Comparison of ENCODE assay signal across 22 cellular contexts in the genomic region with DNA sequence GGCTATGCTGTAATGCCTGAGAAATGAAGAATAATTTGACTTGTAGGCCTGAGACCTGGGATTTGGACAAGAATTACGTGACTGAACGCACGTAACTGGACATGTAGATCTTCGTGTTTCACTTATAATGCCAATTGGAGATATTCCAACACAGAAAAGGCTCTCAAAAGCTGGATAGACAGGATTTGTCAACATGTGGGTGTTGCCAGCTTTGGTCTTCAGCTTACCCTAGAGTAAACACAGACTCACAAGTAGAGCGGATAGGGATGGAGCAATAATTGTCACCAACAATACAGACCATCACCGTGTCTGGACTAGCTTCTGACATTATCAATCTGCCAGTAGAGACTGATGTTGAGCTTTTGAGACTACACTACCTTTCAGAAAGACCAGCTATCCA.
A peak's percentile ranks its signal among the peaks of the same experiment; 100 is the strongest.
DNase-seq lines count a peak whose midpoint lies in the region; ATAC-seq and TF ChIP-seq lines count a peak whose summit lies in the region.
"Had no signal": no experiment of that assay in that cellular context is flagged by ENCODE, and none has a peak within 500 bp of the region (broad histone marks: within the 10 kb centered on the region; RNA-seq: fewer than 3 reads in every experiment).

No MANE protein-coding gene starts in this region.

- peaks cover 6% of the 10 kb centered on the region for H3K9me3 Mint-ChIP-seq in activated T-helper 1 cell treated with anti-CD3 and anti-CD28 coated beads, Interleukin-12 subunit alpha, Interleukin-12 subunit beta, Interleukin-2, Interleukin-4 antibody, amounts not matched to agents 30 ng/mL and 10 ng/mL and 1 ng/mL, durations not matched to agents 14 hours and 24 hours and 36 hours

- H3K9me3 ChIP-seq in aorta (ENCODE audit: control insufficient read depth, low read length), result no peaks in the 10 kb centered on the region
- H3K9me3 ChIP-seq: A549, Peyer's patch had no signal

- 92% methylated on average over 6 of the region's 6 CpGs for WGBS in aorta, 2 donors

- H3K4me3 Mint-ChIP-seq in activated T-helper 1 cell treated with anti-CD3 and anti-CD28 coated beads, Interleukin-12 subunit alpha, Interleukin-12 subunit beta, Interleukin-2, Interleukin-4 antibody, amounts not matched to agents 30 ng/mL and 10 ng/mL and 1 ng/mL, durations not matched to agents 14 hours and 24 hours and 36 hours, result no peak overlapping the region
- H3K4me3 Mint-ChIP-seq: B cell, CD14-positive monocyte had no signal

- intact Hi-C loops in activated T-helper 1 cell treated with anti-CD3 and anti-CD28 coated beads, Interleukin-12 subunit alpha, Interleukin-12 subunit beta, Interleukin-2, Interleukin-4 antibody, amounts not matched to agents 30 ng/mL and 10 ng/mL and 1 ng/mL, durations not matched to agents 14 hours and 24 hours and 36 hours (cut with micrococcal nuclease), result no loop called here
- intact Hi-C loops in aorta (cut with DNase I), result no loop called here

- H3K27me3 ChIP-seq in aorta (ENCODE audit: control insufficient read depth in 1 of 2, insufficient read depth in 2 of 2, low read length in 1 of 2), result no peaks in the 10 kb centered on the region
- H3K27me3 ChIP-seq: Peyer's patch, SJSA1 had no signal

- H3K27ac Mint-ChIP-seq in activated T-helper 1 cell treated with anti-CD3 and anti-CD28 coated beads, Interleukin-12 subunit alpha, Interleukin-12 subunit beta, Interleukin-2, Interleukin-4 antibody, amounts not matched to agents 30 ng/mL and 10 ng/mL and 1 ng/mL, durations not matched to agents 14 hours and 24 hours and 36 hours, result no peak overlapping the region
- H3K27ac Mint-ChIP-seq: B cell, CD14-positive monocyte had no signal

- H3K4me1 ChIP-seq in aorta (ENCODE audit: control insufficient read depth in 1 of 2, insufficient read depth in 2 of 2, low read length in 2 of 2), result no peaks in the 10 kb centered on the region
- H3K4me1 ChIP-seq: A549, Peyer's patch, SJSA1 had no signal

- no peaks in the 10 kb centered on the region for H3K27me3 Mint-ChIP-seq in activated T-helper 1 cell treated with anti-CD3 and anti-CD28 coated beads, Interleukin-12 subunit alpha, Interleukin-12 subunit beta, Interleukin-2, Interleukin-4 antibody, amounts not matched to agents 30 ng/mL and 10 ng/mL and 1 ng/mL, durations not matched to agents 14 hours and 24 hours and 36 hours (ENCODE audit: insufficient read depth)
- H3K27me3 Mint-ChIP-seq: B cell had no signal

- TF ChIP-seq CTCF in LNCaP clone FGC (IDR thresholded peaks at IDR 0.05; ENCODE audit: control insufficient read depth, extremely low read depth, insufficient read depth) (no peak), epithelial cell of esophagus (IDR thresholded peaks at IDR 0.05; ENCODE audit: insufficient read depth, low read depth, low read length, missing control alignments) (no peak)

- no peaks in the 10 kb centered on the region for H3K36me3 Mint-ChIP-seq in activated T-helper 1 cell treated with anti-CD3 and anti-CD28 coated beads, Interleukin-12 subunit alpha, Interleukin-12 subunit beta, Interleukin-2, Interleukin-4 antibody, amounts not matched to agents 30 ng/mL and 10 ng/mL and 1 ng/mL, durations not matched to agents 14 hours and 24 hours and 36 hours (ENCODE audit: low read depth)
- H3K36me3 Mint-ChIP-seq: CD14-positive monocyte had no signal

- H3K27ac ChIP-seq in aorta (ENCODE audit: low read depth in 1 of 2, low read length in 2 of 2), result no peak overlapping the region
- H3K27ac ChIP-seq: A549, HL-60, Peyer's patch, SJSA1 had no signal

- no peaks in the 10 kb centered on the region for H3K36me3 ChIP-seq in aorta (ENCODE audit: control insufficient read depth in 1 of 2, insufficient read depth in 2 of 2, low read length in 1 of 2)
- H3K36me3 ChIP-seq: Peyer's patch, SJSA1 had no signal

- H3K4me3 ChIP-seq in LNCaP clone FGC (ENCODE audit: low read depth, low read length) (no peak overlapping the region), epithelial cell of esophagus (ENCODE audit: low read length) (no peak overlapping the region), aorta (ENCODE audit: low read length in 2 of 2) (no peak overlapping the region)
- H3K4me3 ChIP-seq: A549, Peyer's patch, SJSA1 had no signal

- no peaks in the 10 kb centered on the region for H3K4me1 Mint-ChIP-seq in activated T-helper 1 cell treated with anti-CD3 and anti-CD28 coated beads, Interleukin-12 subunit alpha, Interleukin-12 subunit beta, Interleukin-2, Interleukin-4 antibody, amounts not matched to agents 30 ng/mL and 10 ng/mL and 1 ng/mL, durations not matched to agents 14 hours and 24 hours and 36 hours (ENCODE audit: low read depth)
- H3K4me1 Mint-ChIP-seq: B cell, CD14-positive monocyte had no signal

- peak; percentile 5 for DNase-seq in COR-L47 (lab: John Stamatoyannopoulos, UW)
- DNase-seq in LNCaP clone FGC (ENCODE audit: low read depth), result peak; percentile 21
- DNase-seq in NCI-H345 treated with DMSO at 0.1 percent for 48 hours (lab: John Stamatoyannopoulos, UW; ENCODE audit: unreplicated experiment), result peak; percentile 12
- DNase-seq in epithelial cell of esophagus (ENCODE audit: low read depth), result peak; percentile 21
- DNase-seq in activated T-helper 1 cell treated with anti-CD3 and anti-CD28 coated beads, Interleukin-12 subunit alpha, Interleukin-12 subunit beta, Interleukin-2, Interleukin-4 antibody, amounts not matched to agents 30 ng/mL and 10 ng/mL and 1 ng/mL, durations not matched to agents 14 hours and 24 hours and 36 hours (ENCODE audit: low spot score), result no peak
- no peak for DNase-seq in aorta
- DNase-seq: DMS79 treated with DMSO at 0.1 percent for 48 hours, GOT3, HCEC 1CT, KBM-7, NCI-H1417 treated with DMSO at 0.1 percent for 48 hours, NCI-H187 treated with DMSO at 0.1 percent for 48 hours, NCI-H2171 treated with DMSO at 0.1 percent for 48 hours, NCI-H446 treated with DMSO at 0.1 percent for 48 hours, Peyer's patch, T-helper 1 cell had no signal

- no peak for ATAC-seq in aorta (ENCODE audit: low FRiP score)
- no peak for ATAC-seq in GM18861 (IDR thresholded peaks at IDR 0.05; ENCODE audit: unreplicated experiment)
- ATAC-seq: A549 had no signal

Comparison
In these comparisons a context has a peak if more than half of its experiments do, and no peak if none do; other contexts are left out.
1. DNase-seq: peak in COR-L47 (single experiment), LNCaP clone FGC (single experiment), NCI-H345 treated with DMSO at 0.1 percent for 48 hours (single experiment) and epithelial cell of esophagus (single experiment); none in activated T-helper 1 cell treated with anti-CD3 and anti-CD28 coated beads, Interleukin-12 subunit alpha, Interleukin-12 subunit beta, Interleukin-2, Interleukin-4 antibody, amounts not matched to agents 30 ng/mL and 10 ng/mL and 1 ng/mL, durations not matched to agents 14 hours and 24 hours and 36 hours (single experiment) and aorta (0 of 2).